In the genomic region with DNA sequence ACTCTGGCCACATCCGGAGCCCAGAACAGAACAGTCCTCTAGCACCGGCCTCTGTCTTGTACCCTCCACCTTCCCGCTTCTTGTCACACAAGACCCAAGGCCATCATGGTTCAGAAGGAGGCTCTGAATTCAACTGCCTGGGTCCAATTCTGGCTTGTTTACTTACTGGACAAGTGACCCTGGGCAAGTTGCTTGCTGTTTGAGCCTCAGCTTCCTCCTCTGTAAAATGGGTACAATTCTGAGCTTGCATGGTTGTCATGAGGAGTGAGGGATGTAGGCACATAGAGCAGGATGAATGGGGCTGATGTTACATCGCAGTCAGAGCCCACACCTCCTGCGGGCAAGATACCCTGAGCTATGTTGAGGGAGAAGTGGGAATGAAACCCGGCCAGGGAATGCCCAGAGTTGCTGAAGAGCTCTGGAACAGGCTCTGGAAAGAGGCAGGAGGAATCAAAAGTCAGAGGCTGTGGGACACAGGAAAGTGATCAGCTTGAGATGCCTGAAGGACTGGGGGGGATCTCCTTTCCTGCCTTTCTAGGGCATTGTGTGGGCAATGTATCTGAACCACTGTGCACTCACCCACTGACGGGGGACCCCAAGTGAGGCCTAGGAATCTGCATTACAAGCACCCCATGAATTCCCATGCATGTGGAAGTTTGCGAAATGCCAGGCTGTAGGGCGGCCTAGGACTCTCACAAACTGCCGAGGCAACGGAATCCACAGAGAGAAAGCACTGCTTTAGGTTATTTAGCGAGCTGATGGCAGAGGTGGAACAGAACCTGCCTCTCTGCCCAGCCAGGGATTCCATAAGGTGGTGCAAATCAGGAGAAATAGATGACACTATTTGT, we compare ENCODE assay signal across 13 cellular contexts. TPM values are rescaled to one million over a fixed set of nuclear protein-coding genes. Genes with fewer than 3 reads are reported as not detected.
DNase-seq lines count a peak whose midpoint lies in the region; TF ChIP-seq lines count a peak whose summit lies in the region.
"Had no signal": no experiment of that assay in that cellular context is flagged by ENCODE, and none has a peak within 500 bp of the region (broad histone marks: within the 10 kb centered on the region; RNA-seq: fewer than 3 reads in every experiment).

No MANE protein-coding gene starts in this region.

- peaks cover 0 to 41% (median 3%) of the 10 kb centered on the region in 3 donors for H3K4me1 ChIP-seq in esophagus squamous epithelium
- peaks cover 31% of the 10 kb centered on the region for H3K4me1 ChIP-seq in muscle layer of colon (ENCODE audit: insufficient read depth, low read length)
- no peaks in the 10 kb centered on the region for H3K4me1 ChIP-seq in thymus (ENCODE audit: control insufficient read depth, insufficient read depth, low read length)

- H3K9ac ChIP-seq in muscle layer of colon (ENCODE audit: low read length) = peak overlapping the region; percentile 99

- TF ChIP-seq POLR2A in esophagus squamous epithelium (IDR thresholded peaks at IDR 0.05) = no peak

- TF ChIP-seq CTCF in WI38 (IDR thresholded peaks at IDR 0.05; ENCODE audit: low read depth, low read length) = no peak
- no peak for TF ChIP-seq CTCF in esophagus squamous epithelium (IDR thresholded peaks at IDR 0.05)

- H3K36me3 ChIP-seq in esophagus squamous epithelium (peaks cover 0 to 10% (median 7%) of the 10 kb centered on the region in 3 donors), muscle layer of colon (ENCODE audit: insufficient read depth, low read length) (peaks cover 64% of the 10 kb centered on the region), thymus (ENCODE audit: control insufficient read depth, insufficient read depth) (no peaks in the 10 kb centered on the region)

- intact Hi-C loops in esophagus squamous epithelium (cut with DNase I) = no loop called here

- H3K27ac ChIP-seq in esophagus squamous epithelium (peak overlapping the region; percentile 69 to 94 (median 88)), muscle layer of colon (ENCODE audit: low read depth, low read length) (peak overlapping the region; percentile 99), thymus (ENCODE audit: low read depth) (peak overlapping the region; percentile 18)

- H3K9me3 ChIP-seq in esophagus squamous epithelium (no peaks in the 10 kb centered on the region), muscle layer of colon (ENCODE audit: low read length) (no peaks in the 10 kb centered on the region), thymus (ENCODE audit: control insufficient read depth) (no peaks in the 10 kb centered on the region)

- H3K27me3 ChIP-seq in esophagus squamous epithelium (peaks cover 0 to 4% (median 0%) of the 10 kb centered on the region in 4 donors), muscle layer of colon (ENCODE audit: control insufficient read depth in 1 of 2, insufficient read depth in 2 of 2, low read length in 2 of 2) (no peaks in the 10 kb centered on the region), thymus (ENCODE audit: control insufficient read depth, insufficient read depth) (no peaks in the 10 kb centered on the region)

- peak overlapping the region; percentile 95 for H3K4me3 ChIP-seq in WI38 (ENCODE audit: low read depth, low read length)
- H3K4me3 ChIP-seq in esophagus squamous epithelium = peak overlapping the region; percentile 24 to 66 (median 52)
- H3K4me3 ChIP-seq in muscle layer of colon (ENCODE audit: low read depth in 1 of 2, low read length in 2 of 2) = peak overlapping the region; percentile 98 to 99
- H3K4me3 ChIP-seq in thymus (ENCODE audit: low read length) = no peak overlapping the region

- WGBS in esophagus squamous epithelium, 2 donors = 53 to 71% methylated on average over 5 to 12 of the region's 12 CpGs
- WGBS in thymus = 98% methylated on average over 12 of the region's 12 CpGs

- DNase-seq in esophagus squamous epithelium (lab: John Stamatoyannopoulos, UW) (no peak), H4 (ENCODE audit: low spot score) (no peak), amygdala (lab: John Stamatoyannopoulos, UW) (no peak), C1 segment of cervical spinal cord (lab: John Stamatoyannopoulos, UW) (no peak), T-helper 9 cell (no peak)
- DNase-seq: COR-L47; effector CD8-positive, alpha-beta T cell; naive thymus-derived CD4-positive, alpha-beta T cell; stimulated activated CD4-positive, alpha-beta T cell treated with anti-CD3 and anti-CD28 coated beads, Interleukin-12 subunit alpha, Interleukin-12 subunit beta, amount 100 ng/mL, for 4 hours had no signal

RNA-seq across cellular contexts. Expression of a gene that starts 29.4 kb away (rescaled TPM):
- 1 to 10 TPM in 3 of 4 donors, not detected in 1; 2.0 to 2.5 (median 2.1) TPM for total RNA-seq in esophagus squamous epithelium
- polyA plus RNA-seq in thymus = 1.2 TPM
- 0.31 TPM in 1 of 2 replicates, not detected in the other for total RNA-seq in H4 (2014; rRNA removed; shearing (Covaris generic))
- total RNA-seq: activated naive CD4-positive, alpha-beta T cell treated with anti-CD3 and anti-CD28 coated beads, Interleukin-2, amount 50 U/mL, for 72 hours; naive thymus-derived CD4-positive, alpha-beta T cell had no signal
- polyA plus RNA-seq: naive thymus-derived CD4-positive, alpha-beta T cell had no signal

RNA-seq across cellular contexts. Expression of a gene that starts 50.6 kb away (rescaled TPM):
- 1 to 10 TPM; 2.1 to 4.6 (median 3.1) TPM for total RNA-seq in esophagus squamous epithelium
- 19.7 TPM for polyA plus RNA-seq in thymus
- total RNA-seq in H4 (2014; rRNA removed; shearing (Covaris generic)) = 19.5 and 20.8 TPM in 2 replicates

Comparison
In these comparisons a context has a peak if more than half of its experiments do, and no peak if none do; other contexts are left out.
1. H3K27ac ChIP-seq: peak in every context shown above with its lines; median percentile 99 in muscle layer of colon; 88 in esophagus squamous epithelium; 18 in thymus.